Comparison of ENCODE assay signal across 20 cellular contexts in genomic region chr21:35120631-35121180, GRCh38.
DNase-seq lines count a peak whose midpoint lies in the region; ATAC-seq and TF ChIP-seq lines count a peak whose summit lies in the region.
"Had no signal": no experiment of that assay in that cellular context is flagged by ENCODE, and none has a peak within 500 bp of the region (broad histone marks: within the 10 kb centered on the region; RNA-seq: fewer than 3 reads in every experiment).

No MANE protein-coding gene starts in this region.

- no peaks in the 10 kb centered on the region for H3K4me1 Mint-ChIP-seq in activated naive CD4-positive, alpha-beta T cell treated with anti-CD3 and anti-CD28 coated beads, Interleukin-2, amount 50 U/mL, for 24 hours
- no peaks in the 10 kb centered on the region for H3K4me1 Mint-ChIP-seq in HFFc6 (ENCODE audit: low read depth)
- H3K4me1 Mint-ChIP-seq: activated B cell treated with CpG ODN at 0.5 μM for 24 hours; activated naive CD4-positive, alpha-beta T cell treated with anti-CD3 and anti-CD28 coated beads, Interleukin-2, amount 10 ng/mL, durations not matched to agents 7 days and 5 days had no signal

- H3K27ac Mint-ChIP-seq in activated naive CD4-positive, alpha-beta T cell treated with anti-CD3 and anti-CD28 coated beads, Interleukin-2, amount 50 U/mL, for 24 hours, result peak overlapping the region; percentile 2
- H3K27ac Mint-ChIP-seq in HFFc6, result no peak overlapping the region
- H3K27ac Mint-ChIP-seq: activated B cell treated with CpG ODN at 0.5 μM for 24 hours; activated naive CD4-positive, alpha-beta T cell treated with anti-CD3 and anti-CD28 coated beads, Interleukin-2, amount 10 ng/mL, durations not matched to agents 7 days and 5 days had no signal

- H3K4me3 Mint-ChIP-seq in activated naive CD4-positive, alpha-beta T cell treated with anti-CD3 and anti-CD28 coated beads, Interleukin-2, amount 50 U/mL, for 24 hours, result no peak overlapping the region
- no peak overlapping the region for H3K4me3 Mint-ChIP-seq in HFFc6
- H3K4me3 Mint-ChIP-seq: activated B cell treated with CpG ODN at 0.5 μM for 24 hours; activated naive CD4-positive, alpha-beta T cell treated with anti-CD3 and anti-CD28 coated beads, Interleukin-2, amount 10 ng/mL, durations not matched to agents 7 days and 5 days; activated T-cell treated with anti-CD3 and anti-CD28 coated beads, Interleukin-2, amount 50 U/mL, for 4 hours had no signal

- no peak for TF ChIP-seq CTCF in HFFc6 (IDR thresholded peaks at IDR 0.05)

- DNase-seq in activated naive CD4-positive, alpha-beta T cell treated with anti-CD3 and anti-CD28 coated beads, Interleukin-2, amount 50 U/mL, for 16 hours, result no peak
- peak; percentile 70 for DNase-seq in NCI-H2029 treated with DMSO at 0.1 percent for 48 hours (lab: John Stamatoyannopoulos, UW)
- DNase-seq in SHP77 treated with DMSO at 0.1 percent for 48 hours (lab: John Stamatoyannopoulos, UW), result peak; percentile 19
- DNase-seq in ecto neural progenitor cell (ENCODE audit: low spot score), result no peak
- DNase-seq in HFFc6, result no peak
- DNase-seq: activated B cell treated with CpG ODN at 0.5 μM for 24 hours; activated naive CD4-positive, alpha-beta T cell treated with anti-CD3 and anti-CD28 coated beads, Interleukin-2, amount 10 ng/mL, durations not matched to agents 7 days and 5 days; activated T-cell treated with anti-CD3 and anti-CD28 coated beads, Interleukin-2, amount 50 U/mL, for 4 hours; glutamatergic neuron; left lung; NCI-H524; spleen; stimulated activated CD8-positive, alpha-beta memory T cell treated with anti-CD3 and anti-CD28 coated beads, Interleukin-4, amount 100 ng/mL, for 48 hours; substantia nigra; T-helper 2 cell; uterus had no signal

- ATAC-seq in GM21515 (IDR thresholded peaks at IDR 0.05; ENCODE audit: unreplicated experiment) (no peak), HG02885 (IDR thresholded peaks at IDR 0.05; ENCODE audit: poor library complexity, unreplicated experiment) (no peak)
- ATAC-seq: activated T-cell treated with anti-CD3 and anti-CD28 coated beads, Interleukin-2, amount 50 U/mL, for 4 hours; HCT116; left lung had no signal

- H3K36me3 Mint-ChIP-seq in activated naive CD4-positive, alpha-beta T cell treated with anti-CD3 and anti-CD28 coated beads, Interleukin-2, amount 50 U/mL, for 24 hours, result peaks cover 4% of the 10 kb centered on the region
- H3K36me3 Mint-ChIP-seq in HFFc6 (ENCODE audit: low read depth), result peaks cover 17% of the 10 kb centered on the region

- H3K27me3 Mint-ChIP-seq in activated naive CD4-positive, alpha-beta T cell treated with anti-CD3 and anti-CD28 coated beads, Interleukin-2, amount 50 U/mL, for 24 hours, result no peaks in the 10 kb centered on the region
- H3K27me3 Mint-ChIP-seq in HFFc6 (ENCODE audit: insufficient read depth), result no peaks in the 10 kb centered on the region

- H3K9me3 Mint-ChIP-seq in activated naive CD4-positive, alpha-beta T cell treated with anti-CD3 and anti-CD28 coated beads, Interleukin-2, amount 50 U/mL, for 24 hours, result no peaks in the 10 kb centered on the region
- peaks cover 9% of the 10 kb centered on the region; the same call in 1 of the 2 replicates for H3K9me3 Mint-ChIP-seq in HFFc6

Comparison
In these comparisons a context has a peak if more than half of its experiments do, and no peak if none do; other contexts are left out.
1. DNase-seq: peak in NCI-H2029 treated with DMSO at 0.1 percent for 48 hours (single experiment) and SHP77 treated with DMSO at 0.1 percent for 48 hours (single experiment); none in activated naive CD4-positive, alpha-beta T cell treated with anti-CD3 and anti-CD28 coated beads, Interleukin-2, amount 50 U/mL, for 16 hours (single experiment), ecto neural progenitor cell (single experiment) and HFFc6 (single experiment).